In genomic region chr19:38710928-38711725, GRCh38 we compare ENCODE assay signal across 10 cellular contexts. TPM values are rescaled to one million over a fixed set of nuclear protein-coding genes. Genes with fewer than 3 reads are reported as not detected.
DNase-seq lines count a peak whose midpoint lies in the region; ATAC-seq and TF ChIP-seq lines count a peak whose summit lies in the region.
"Had no signal": no experiment of that assay in that cellular context is flagged by ENCODE, and none has a peak within 500 bp of the region (broad histone marks: within the 10 kb centered on the region; RNA-seq: fewer than 3 reads in every experiment).

No MANE protein-coding gene starts in this region.

- H3K27ac ChIP-seq in esophagus (ENCODE audit: low read depth in 2 of 2, low read length in 1 of 2) (peak overlapping the region; percentile 68 to 71), upper lobe of right lung (peak overlapping the region; percentile 30)
- H3K27ac ChIP-seq: KMS-11 had no signal

- POLR2A ChIA-PET in activated CD4-positive, alpha-beta T cell treated with anti-CD3 and anti-CD28 coated beads, Interleukin-2, amount 10 ng/mL, durations not matched to agents 7 days and 5 days (lab: Charles Lee): no interaction called here

- H3K27me3 ChIP-seq in esophagus (ENCODE audit: control insufficient read depth in 1 of 2, insufficient read depth in 2 of 2, low read length in 2 of 2) (no peaks in the 10 kb centered on the region), upper lobe of right lung (no peaks in the 10 kb centered on the region)

- no peaks in the 10 kb centered on the region for H3K9me3 Mint-ChIP-seq in activated CD4-positive, alpha-beta T cell treated with anti-CD3 and anti-CD28 coated beads, Interleukin-2, amount 10 ng/mL, durations not matched to agents 7 days and 5 days
- H3K9me3 Mint-ChIP-seq in nephron progenitor cell: no peaks in the 10 kb centered on the region
- H3K9me3 Mint-ChIP-seq: stimulated activated memory B cell treated with anti-CD40 and anti-IgM and Interleukin-4, amounts not matched to agents 10 μg/mL and 1 μg/mL and 100 μg/mL, for 72 hours had no signal

- peak; percentile 1 for ATAC-seq in upper lobe of right lung
- no peak for ATAC-seq in HG03460 (IDR thresholded peaks at IDR 0.05; ENCODE audit: unreplicated experiment)
- ATAC-seq: stimulated activated memory B cell treated with anti-CD40 and anti-IgM and Interleukin-4, amounts not matched to agents 10 μg/mL and 1 μg/mL and 100 μg/mL, for 72 hours had no signal

- H3K36me3 Mint-ChIP-seq in activated CD4-positive, alpha-beta T cell treated with anti-CD3 and anti-CD28 coated beads, Interleukin-2, amount 10 ng/mL, durations not matched to agents 7 days and 5 days (ENCODE audit: low read depth): peaks cover 26% of the 10 kb centered on the region
- peaks cover 26% of the 10 kb centered on the region for H3K36me3 Mint-ChIP-seq in nephron progenitor cell (ENCODE audit: low read depth)

- TF ChIP-seq CTCF in nephron progenitor cell (IDR thresholded peaks at IDR 0.05) (no peak), upper lobe of right lung (IDR thresholded peaks at IDR 0.05) (no peak)

- intact Hi-C loops in upper lobe of right lung (cut with DNase I): no loop called here

- H3K36me3 ChIP-seq in esophagus (ENCODE audit: control insufficient read depth in 2 of 2, insufficient read depth in 2 of 2, low read length in 1 of 2): peaks cover 24 to 86% of the 10 kb centered on the region in 2 donors
- peaks cover 100% of the 10 kb centered on the region for H3K36me3 ChIP-seq in upper lobe of right lung

- H3K9me3 ChIP-seq in esophagus (ENCODE audit: control insufficient read depth in 2 of 2, insufficient read depth in 1 of 2, low read depth in 1 of 2, low read length in 1 of 2): no peaks in the 10 kb centered on the region
- no peaks in the 10 kb centered on the region for H3K9me3 ChIP-seq in upper lobe of right lung

- H3K4me1 ChIP-seq in esophagus (ENCODE audit: control insufficient read depth in 2 of 2, insufficient read depth in 2 of 2, low read length in 1 of 2) (peaks cover 23 to 60% of the 10 kb centered on the region in 2 donors), upper lobe of right lung (peaks cover 46% of the 10 kb centered on the region)

- no peak for DNase-seq in activated CD4-positive, alpha-beta T cell treated with anti-CD3 and anti-CD28 coated beads, Interleukin-2, amount 10 ng/mL, durations not matched to agents 7 days and 5 days
- DNase-seq in activated CD4-positive, alpha-beta T cell treated with anti-CD3 and anti-CD28 coated beads, Interleukin-2, amount 50 U/mL, for 1 hour: no peak
- DNase-seq in nephron progenitor cell: no peak
- DNase-seq in upper lobe of right lung: no peak
- DNase-seq in GDM1 (lab: John Stamatoyannopoulos, UW): no peak
- DNase-seq in EL: no peak

- no peak overlapping the region for H3K4me3 Mint-ChIP-seq in activated CD4-positive, alpha-beta T cell treated with anti-CD3 and anti-CD28 coated beads, Interleukin-2, amount 10 ng/mL, durations not matched to agents 7 days and 5 days
- no peak overlapping the region for H3K4me3 Mint-ChIP-seq in nephron progenitor cell
- H3K4me3 Mint-ChIP-seq: stimulated activated memory B cell treated with anti-CD40 and anti-IgM and Interleukin-4, amounts not matched to agents 10 μg/mL and 1 μg/mL and 100 μg/mL, for 72 hours had no signal

- no peaks in the 10 kb centered on the region for H3K4me1 Mint-ChIP-seq in activated CD4-positive, alpha-beta T cell treated with anti-CD3 and anti-CD28 coated beads, Interleukin-2, amount 10 ng/mL, durations not matched to agents 7 days and 5 days
- peaks cover 22% of the 10 kb centered on the region for H3K4me1 Mint-ChIP-seq in nephron progenitor cell
- H3K4me1 Mint-ChIP-seq: stimulated activated memory B cell treated with anti-CD40 and anti-IgM and Interleukin-4, amounts not matched to agents 10 μg/mL and 1 μg/mL and 100 μg/mL, for 72 hours had no signal

- 52 to 60% methylated on average over 25 of the region's 25 CpGs for WGBS in esophagus, 2 donors

- H3K4me3 ChIP-seq in esophagus (ENCODE audit: low read depth in 1 of 2, low read length in 2 of 2) (no peak overlapping the region), upper lobe of right lung (no peak overlapping the region)

- no peaks in the 10 kb centered on the region for H3K27me3 Mint-ChIP-seq in activated CD4-positive, alpha-beta T cell treated with anti-CD3 and anti-CD28 coated beads, Interleukin-2, amount 10 ng/mL, durations not matched to agents 7 days and 5 days
- no peaks in the 10 kb centered on the region for H3K27me3 Mint-ChIP-seq in nephron progenitor cell (ENCODE audit: low read depth, poor library complexity)
- H3K27me3 Mint-ChIP-seq: stimulated activated memory B cell treated with anti-CD40 and anti-IgM and Interleukin-4, amounts not matched to agents 10 μg/mL and 1 μg/mL and 100 μg/mL, for 72 hours had no signal

- peak overlapping the region; percentile 57 for H3K27ac Mint-ChIP-seq in activated CD4-positive, alpha-beta T cell treated with anti-CD3 and anti-CD28 coated beads, Interleukin-2, amount 10 ng/mL, durations not matched to agents 7 days and 5 days
- peak overlapping the region; percentile 98 for H3K27ac Mint-ChIP-seq in nephron progenitor cell
- H3K27ac Mint-ChIP-seq: stimulated activated memory B cell treated with anti-CD40 and anti-IgM and Interleukin-4, amounts not matched to agents 10 μg/mL and 1 μg/mL and 100 μg/mL, for 72 hours had no signal

- CTCF ChIA-PET in activated CD4-positive, alpha-beta T cell treated with anti-CD3 and anti-CD28 coated beads, Interleukin-2, amount 10 ng/mL, durations not matched to agents 7 days and 5 days (lab: Charles Lee): interaction anchor here (0.6 to 2.7 kb wide), 3 partner anchors 158 to 275 kb away, joined by 3 to 9 read pairs (median 4); partner anchors contain the start of genes MRPS12 and SARS2

RNA-seq across cellular contexts. Expression of gene CAPN12, which starts 33.1 kb away (rescaled TPM):
- 1 to 10 TPM; 3.5 to 3.7 TPM for total RNA-seq in activated CD4-positive, alpha-beta T cell treated with anti-CD3 and anti-CD28 coated beads, Interleukin-2, amount 10 ng/mL, durations not matched to agents 7 days and 5 days
- polyA plus RNA-seq in esophagus: 10 to 100 TPM in 1 of 2 donors, 1 to 10 TPM in 1; 4.1 to 12.3 TPM
- total RNA-seq in upper lobe of right lung: 14.4 TPM
